In genomic region chr15:74795961-74796625, GRCh38 we compare ENCODE assay signal across 15 cellular contexts. TPM values are rescaled to one million over a fixed set of nuclear protein-coding genes. Genes with fewer than 3 reads are reported as not detected.
DNase-seq lines count a peak whose midpoint lies in the region; ATAC-seq and TF ChIP-seq lines count a peak whose summit lies in the region.
"Had no signal": no experiment of that assay in that cellular context is flagged by ENCODE, and none has a peak within 500 bp of the region (broad histone marks: within the 10 kb centered on the region; RNA-seq: fewer than 3 reads in every experiment).

No MANE protein-coding gene starts in this region.

- no peak for ATAC-seq in HG03469 (IDR thresholded peaks at IDR 0.05; ENCODE audit: unreplicated experiment)

- peak in 1 of 5 donors; percentile 43 for DNase-seq in CD8-positive, alpha-beta memory T cell
- DNase-seq in activated CD4-positive, alpha-beta T cell treated with anti-CD3 and anti-CD28 coated beads for 48 hours, result peak; percentile 68
- DNase-seq in T-helper 9 cell (no peak), NCI-H69 (lab: John Stamatoyannopoulos, UW) (no peak), mesothelial cell of epicardium (ENCODE audit: low spot score in 2 of 2, unreplicated experiment in 2 of 2) (no peak)
- DNase-seq: glutamatergic neuron, NCI-H2171, PC-9 had no signal

- H3K4me1 Mint-ChIP-seq in CD8-positive, alpha-beta memory T cell, result peaks cover 74 to 86% (median 77%) of the 10 kb centered on the region in 3 donors
- H3K4me1 Mint-ChIP-seq in activated naive CD8-positive, alpha-beta T cell (ENCODE audit: low read depth), result peaks cover 75% of the 10 kb centered on the region
- peaks cover 6% of the 10 kb centered on the region for H3K4me1 Mint-ChIP-seq in mesothelial cell of epicardium

- no peaks in the 10 kb centered on the region for H3K27me3 ChIP-seq in CD8-positive, alpha-beta memory T cell (ENCODE audit: insufficient read depth, low read length, poor library complexity, severe bottlenecking)
- no peaks in the 10 kb centered on the region for H3K27me3 ChIP-seq in neutrophil
- H3K27me3 ChIP-seq: BLaER1 treated with 17β-estradiol and CSF1 and Interleukin-3, amounts not matched to agents 10 nM and 100 nM had no signal

- H3K4me1 ChIP-seq in CD8-positive, alpha-beta memory T cell (ENCODE audit: insufficient read depth, low read length), result peaks cover 96% of the 10 kb centered on the region
- H3K4me1 ChIP-seq in neutrophil (ENCODE audit: control insufficient read depth in 1 of 2, insufficient read depth in 1 of 2, low read depth in 1 of 2, low read length in 1 of 2), result peaks cover 59 to 73% of the 10 kb centered on the region in 2 experiments

- H3K27ac Mint-ChIP-seq in CD8-positive, alpha-beta memory T cell, result peak overlapping the region; percentile 79 to 98 (median 92)
- H3K27ac Mint-ChIP-seq in activated naive CD8-positive, alpha-beta T cell, result peak overlapping the region; percentile 96
- H3K27ac Mint-ChIP-seq in mesothelial cell of epicardium, result no peak overlapping the region

- peak overlapping the region; percentile 6 to 78 (median 58) for H3K4me3 Mint-ChIP-seq in CD8-positive, alpha-beta memory T cell
- peak overlapping the region; percentile 71 for H3K4me3 Mint-ChIP-seq in activated naive CD8-positive, alpha-beta T cell
- no peak overlapping the region for H3K4me3 Mint-ChIP-seq in mesothelial cell of epicardium

- no peaks in the 10 kb centered on the region for H3K9me3 Mint-ChIP-seq in CD8-positive, alpha-beta memory T cell
- no peaks in the 10 kb centered on the region for H3K9me3 Mint-ChIP-seq in activated naive CD8-positive, alpha-beta T cell (ENCODE audit: low read depth)
- H3K9me3 Mint-ChIP-seq in mesothelial cell of epicardium, result no peaks in the 10 kb centered on the region

- peaks cover 4 to 58% (median 10%) of the 10 kb centered on the region in 3 donors for H3K36me3 Mint-ChIP-seq in CD8-positive, alpha-beta memory T cell
- peaks cover 3% of the 10 kb centered on the region for H3K36me3 Mint-ChIP-seq in activated naive CD8-positive, alpha-beta T cell
- no peaks in the 10 kb centered on the region for H3K36me3 Mint-ChIP-seq in mesothelial cell of epicardium

- H3K9me3 ChIP-seq in CD8-positive, alpha-beta memory T cell (ENCODE audit: low read length), result no peaks in the 10 kb centered on the region
- no peaks in the 10 kb centered on the region for H3K9me3 ChIP-seq in neutrophil
- H3K9me3 ChIP-seq: BLaER1 treated with 17β-estradiol and CSF1 and Interleukin-3, amounts not matched to agents 10 nM and 100 nM had no signal

- H3K27ac ChIP-seq in CD8-positive, alpha-beta memory T cell (ENCODE audit: low read depth, low read length), result no peak overlapping the region
- peak overlapping the region; percentile 57 for H3K27ac ChIP-seq in neutrophil
- H3K27ac ChIP-seq: PC-9 had no signal

- CTCF ChIA-PET in CD8-positive, alpha-beta memory T cell (lab: Charles Lee), result interaction anchor here (0.6 to 15.8 kb wide), 9 partner anchors 8 to 165 kb away, joined by 3 to 1086 read pairs (median 4); partner anchors contain the start of gene CSK

- no peaks in the 10 kb centered on the region for H3K27me3 Mint-ChIP-seq in CD8-positive, alpha-beta memory T cell
- H3K27me3 Mint-ChIP-seq in activated naive CD8-positive, alpha-beta T cell, result no peaks in the 10 kb centered on the region
- no peaks in the 10 kb centered on the region for H3K27me3 Mint-ChIP-seq in mesothelial cell of epicardium (ENCODE audit: low read depth)

- H3K4me3 ChIP-seq in CD8-positive, alpha-beta memory T cell (ENCODE audit: low read length), result no peak overlapping the region
- no peak overlapping the region for H3K4me3 ChIP-seq in neutrophil (ENCODE audit: low read depth in 1 of 2, low read length in 1 of 2)
- H3K4me3 ChIP-seq: BLaER1 treated with 17β-estradiol and CSF1 and Interleukin-3, amounts not matched to agents 10 nM and 100 nM; PC-9 had no signal

- POLR2A ChIA-PET in CD8-positive, alpha-beta memory T cell (lab: Charles Lee), result interaction anchor here (0.6 to 2.7 kb wide), 7 partner anchors 8 to 150 kb away, joined by 3 to 17 read pairs (median 3); partner anchors contain the start of gene CSK

- no peak for TF ChIP-seq CTCF in neutrophil (IDR thresholded peaks at IDR 0.05)
- no peak for TF ChIP-seq CTCF in mesothelial cell of epicardium (IDR thresholded peaks at IDR 0.05; ENCODE audit: unreplicated experiment)

- peaks cover 45% of the 10 kb centered on the region for H3K36me3 ChIP-seq in CD8-positive, alpha-beta memory T cell (ENCODE audit: insufficient read depth, low read length)
- H3K36me3 ChIP-seq in neutrophil, result peaks cover 41% of the 10 kb centered on the region

RNA-seq across cellular contexts. Expression of gene CSK, which starts 14.2 kb away (rescaled TPM):
- 100 to 1,000 TPM; 288 to 294 TPM for total RNA-seq in CD8-positive, alpha-beta memory T cell
- 154 TPM for polyA plus RNA-seq in CD8-positive, alpha-beta memory T cell
- 57.0 to 59.0 TPM (median 58.1 TPM) in 3 replicates for total RNA-seq in mesothelial cell of epicardium

RNA-seq across cellular contexts. Expression of gene LMAN1L, which starts 16.5 kb away (rescaled TPM):
- total RNA-seq in CD8-positive, alpha-beta memory T cell, result under 1 TPM in 1 of 2 experiments, not detected in 1; 0.27 TPM
- polyA plus RNA-seq in CD8-positive, alpha-beta memory T cell, result not detected
- total RNA-seq in mesothelial cell of epicardium, result 0.16 to 0.65 TPM (median 0.35 TPM) in 3 replicates
- total RNA-seq: endothelial cell of umbilical vein, PC-9, renal cortical epithelial cell had no signal
- polyA plus RNA-seq: endothelial cell of umbilical vein had no signal

RNA-seq across cellular contexts. Expression of gene CPLX3, which starts 30.3 kb away (rescaled TPM):
- total RNA-seq in CD8-positive, alpha-beta memory T cell, result not detected
- not detected for polyA plus RNA-seq in CD8-positive, alpha-beta memory T cell
- total RNA-seq in mesothelial cell of epicardium, result 0.14 TPM in 1 of 3 replicates, not detected in the others
- total RNA-seq: endothelial cell of umbilical vein, PC-9, renal cortical epithelial cell had no signal
- polyA plus RNA-seq: endothelial cell of umbilical vein had no signal

RNA-seq across cellular contexts. Expression of gene ULK3, which starts 46.9 kb away (rescaled TPM):
- total RNA-seq in CD8-positive, alpha-beta memory T cell, result 10 to 100 TPM; 53.9 to 60.1 TPM
- 43.1 TPM for polyA plus RNA-seq in CD8-positive, alpha-beta memory T cell
- total RNA-seq in mesothelial cell of epicardium, result 30.9 to 34.8 TPM (median 32.6 TPM) in 3 replicates

RNA-seq across cellular contexts. Expression of gene CYP1A2, which starts 47.4 kb away (rescaled TPM):
- not detected for total RNA-seq in CD8-positive, alpha-beta memory T cell
- not detected for polyA plus RNA-seq in CD8-positive, alpha-beta memory T cell
- 0.09 TPM in 1 of 3 replicates, not detected in the others for total RNA-seq in mesothelial cell of epicardium
- total RNA-seq: endothelial cell of umbilical vein; PC-9; renal cortical epithelial cell; T-helper 2 cell treated with Interferon-gamma antibody and Interleukin-4, amounts not matched to agents 100 ng/mL and 5 ng/mL, for 36 hours had no signal
- polyA plus RNA-seq: endothelial cell of umbilical vein had no signal
